27 cellular contexts compared by ENCODE assay signal in the genomic region with DNA sequence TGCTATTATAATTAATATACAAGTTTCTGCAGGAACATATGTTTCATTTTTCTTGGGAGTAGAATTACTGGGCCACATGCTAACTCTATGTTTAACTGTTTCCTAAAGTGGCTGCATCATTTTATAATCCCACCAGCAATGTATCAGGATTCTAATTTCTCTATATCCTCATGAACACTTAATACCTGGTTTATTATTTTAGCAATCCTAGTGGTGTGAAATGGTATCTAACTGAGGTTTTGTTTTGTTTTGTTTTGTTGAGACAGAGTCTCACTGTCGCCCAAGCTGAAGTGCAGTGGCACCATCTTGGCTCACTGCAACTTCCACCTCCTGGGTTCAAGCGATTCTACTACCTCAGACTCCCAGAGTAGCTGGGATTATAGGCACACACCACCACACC.
"Had no signal": no experiment of that assay in that cellular context is flagged by ENCODE, and none has a peak within 500 bp of the region (broad histone marks: within the 10 kb centered on the region; RNA-seq: fewer than 3 reads in every experiment).

No MANE protein-coding gene starts in this region.

- H3K4me1 ChIP-seq: SJCRH30 had no signal

- H3K36me3 ChIP-seq: MG63, Peyer's patch, SJCRH30 had no signal

- H3K4me3 ChIP-seq: MG63, Peyer's patch, SJCRH30 had no signal

- H3K27me3 Mint-ChIP-seq: activated B cell treated with CpG ODN at 0.5 μM for 24 hours; activated CD4-positive, alpha-beta memory T cell treated with anti-CD3 and anti-CD28 coated beads for 36 hours; activated CD4-positive, alpha-beta T cell treated with anti-CD3 and anti-CD28 coated beads, Interleukin-2, amount 10 ng/mL, durations not matched to agents 7 days and 5 days; activated naive CD4-positive, alpha-beta T cell treated with anti-CD3 and anti-CD28 coated beads, Interleukin-2, amount 10 ng/mL, durations not matched to agents 7 days and 5 days; activated naive CD8-positive, alpha-beta T cell treated with anti-CD3 and anti-CD28 coated beads for 36 hours; central memory CD8-positive, alpha-beta T cell had no signal

- H3K27ac ChIP-seq: KMS-11, Peyer's patch, RWPE1, SJCRH30 had no signal

- H3K27me3 ChIP-seq: MG63, Peyer's patch, SJCRH30 had no signal

- H3K4me3 Mint-ChIP-seq: activated B cell treated with CpG ODN at 0.5 μM for 24 hours; activated CD4-positive, alpha-beta memory T cell treated with anti-CD3 and anti-CD28 coated beads for 36 hours; activated CD4-positive, alpha-beta T cell treated with anti-CD3 and anti-CD28 coated beads, Interleukin-2, amount 10 ng/mL, durations not matched to agents 7 days and 5 days; activated naive CD4-positive, alpha-beta T cell treated with anti-CD3 and anti-CD28 coated beads, Interleukin-2, amount 10 ng/mL, durations not matched to agents 7 days and 5 days; activated naive CD8-positive, alpha-beta T cell treated with anti-CD3 and anti-CD28 coated beads for 36 hours; central memory CD8-positive, alpha-beta T cell; T-helper 1 cell treated with Interleukin-12 subunit alpha and Interleukin-12 subunit beta and Interleukin-4 antibody, amounts not matched to agents 30 μg/mL and 1 μg/mL, for 36 hours had no signal

- H3K27ac Mint-ChIP-seq: activated B cell treated with CpG ODN at 0.5 μM for 24 hours; activated CD4-positive, alpha-beta memory T cell treated with anti-CD3 and anti-CD28 coated beads for 36 hours; activated CD4-positive, alpha-beta T cell treated with anti-CD3 and anti-CD28 coated beads, Interleukin-2, amount 10 ng/mL, durations not matched to agents 7 days and 5 days; activated naive CD4-positive, alpha-beta T cell treated with anti-CD3 and anti-CD28 coated beads, Interleukin-2, amount 10 ng/mL, durations not matched to agents 7 days and 5 days; activated naive CD8-positive, alpha-beta T cell treated with anti-CD3 and anti-CD28 coated beads for 36 hours; activated T-helper 2 cell treated with anti-CD3 and anti-CD28 coated beads, Interferon-gamma antibody, Interleukin-2, Interleukin-4, amounts not matched to agents 10 μg/mL and 5 μg/mL and 100 μg/mL, durations not matched to agents 14 hours and 24 hours and 36 hours; T-helper 1 cell treated with Interleukin-12 subunit alpha and Interleukin-12 subunit beta and Interleukin-4 antibody, amounts not matched to agents 30 μg/mL and 1 μg/mL, for 36 hours had no signal

- H3K9me3 Mint-ChIP-seq: activated B cell treated with CpG ODN at 0.5 μM for 24 hours; activated CD4-positive, alpha-beta memory T cell treated with anti-CD3 and anti-CD28 coated beads for 36 hours; activated CD4-positive, alpha-beta T cell treated with anti-CD3 and anti-CD28 coated beads, Interleukin-2, amount 10 ng/mL, durations not matched to agents 7 days and 5 days; activated naive CD4-positive, alpha-beta T cell treated with anti-CD3 and anti-CD28 coated beads, Interleukin-2, amount 10 ng/mL, durations not matched to agents 7 days and 5 days; activated naive CD8-positive, alpha-beta T cell treated with anti-CD3 and anti-CD28 coated beads for 36 hours; activated T-helper 2 cell treated with anti-CD3 and anti-CD28 coated beads, Interferon-gamma antibody, Interleukin-2, Interleukin-4, amounts not matched to agents 10 μg/mL and 5 μg/mL and 100 μg/mL, durations not matched to agents 14 hours and 24 hours and 36 hours; central memory CD8-positive, alpha-beta T cell; T-helper 1 cell treated with Interleukin-12 subunit alpha and Interleukin-12 subunit beta and Interleukin-4 antibody, amounts not matched to agents 30 μg/mL and 1 μg/mL, for 36 hours had no signal

- DNase-seq: activated B cell treated with CpG ODN at 0.5 μM for 24 hours; activated CD4-positive, alpha-beta memory T cell treated with anti-CD3 and anti-CD28 coated beads for 36 hours; activated CD4-positive, alpha-beta T cell treated with anti-CD3 and anti-CD28 coated beads, Interleukin-2, amount 10 ng/mL, durations not matched to agents 7 days and 5 days; activated CD8-positive, alpha-beta memory T cell treated with anti-CD3 and anti-CD28 coated beads for 24 hours; activated gamma-delta T cell treated with Interleukin-2 at 50 U/mL for 16 hours; activated naive CD4-positive, alpha-beta T cell treated with anti-CD3 and anti-CD28 coated beads, Interleukin-2, amount 10 ng/mL, durations not matched to agents 7 days and 5 days; activated naive CD8-positive, alpha-beta T cell treated with anti-CD3 and anti-CD28 coated beads for 36 hours; activated T-cell treated with anti-CD3 and anti-CD28 coated beads for 4 hours; activated T-cell treated with anti-CD3 and anti-CD28 coated beads, Interleukin-2, amount 50 U/mL, for 48 hours; MG63; MV-4-11; NCI-H1105 treated with DMSO at 0.1 percent for 48 hours; NCI-H1436 treated with DMSO at 0.1 percent for 48 hours; NCI-H187; NCI-H2081; NCI-H510A treated with DMSO at 0.1 percent for 48 hours; NCI-H69; NK-92 treated with Interleukin-12 subunit alpha and Interleukin-12 subunit beta, amount 100 ng/mL, for 24 hours; OCI-M1; Peyer's patch; Right ventricle myocardium superior; SJCRH30 had no signal

- H3K4me2 ChIP-seq: KMS-11 had no signal

- H3K9me3 ChIP-seq: MG63, Peyer's patch, SJCRH30 had no signal

- H3K9ac ChIP-seq: KMS-11 had no signal
